In genomic region chr12:56158029-56158925, GRCh38 we compare ENCODE assay signal across 8 cellular contexts.
DNase-seq lines count a peak whose midpoint lies in the region; ATAC-seq and TF ChIP-seq lines count a peak whose summit lies in the region.

Gene MYL6, plus strand, starts transcription at chr12:56158359. Its CDS starts 43 bp downstream, at chr12:56158402.

- peak; percentile 98 for TF ChIP-seq POLR2A in erythroblast (IDR thresholded peaks at IDR 0.05; ENCODE audit: low read length)

- peak within 1 kb of the TSS; percentile 88 to 99 for H3K4me3 ChIP-seq in mucosa of rectum (ENCODE audit: low read length in 2 of 2)

- 0 out of 2 replicates have a peak, but pooled peaks have one; percentile 22 for TF ChIP-seq EP300 in Ishikawa (IDR thresholded peaks at IDR 0.05; ENCODE audit: borderline replicate concordance)

- H3K36me3 ChIP-seq in mucosa of rectum (ENCODE audit: control insufficient read depth in 2 of 2, insufficient read depth in 2 of 2, low read length in 2 of 2) = peaks cover 34 to 39% of the 10 kb centered on the region in 2 donors

- H3K9me3 ChIP-seq in mucosa of rectum (ENCODE audit: control insufficient read depth in 2 of 2, low read length in 2 of 2) = no peaks in the 10 kb centered on the region

- H3K4me1 ChIP-seq in mucosa of rectum (ENCODE audit: control insufficient read depth in 2 of 2, insufficient read depth in 2 of 2, low read length in 2 of 2) = peaks cover 21 to 25% of the 10 kb centered on the region in 2 donors

- no peaks in the 10 kb centered on the region for H3K27me3 ChIP-seq in mucosa of rectum (ENCODE audit: control insufficient read depth in 2 of 2, insufficient read depth in 2 of 2, low read length in 2 of 2)

- TF ChIP-seq RAD21 in Ishikawa (IDR thresholded peaks at IDR 0.05; ENCODE audit: low read depth) = no peak

- peak within 1 kb of the TSS; percentile 99 to 100 for H3K9ac ChIP-seq in mucosa of rectum (ENCODE audit: low read depth in 1 of 2, low read length in 2 of 2)

- DNase-seq in DMS 273 (lab: John Stamatoyannopoulos, UW; ENCODE audit: unreplicated experiment) (peak; percentile 98), OCI-M2 (lab: John Stamatoyannopoulos, UW; ENCODE audit: unreplicated experiment) (peak; percentile 67), activated T-cell treated with anti-CD3 and anti-CD28 coated beads for 48 hours (ENCODE audit: low read depth) (peak; percentile 80), erythroblast (lab: John Stamatoyannopoulos, UW) (peak; percentile 98)
- peak; percentile 93 for DNase-seq in stimulated activated CD8-positive, alpha-beta memory T cell treated with anti-CD3 and anti-CD28 coated beads, Interleukin-4, amount 100 ng/mL, for 48 hours

- H3K27ac ChIP-seq in mucosa of rectum (ENCODE audit: low read depth in 2 of 2, low read length in 2 of 2) = peak within 1 kb of the TSS; percentile 97 to 99

- ATAC-seq in GM21576 (IDR thresholded peaks at IDR 0.05; ENCODE audit: unreplicated experiment) = peak; percentile 80

TF ChIP-seq in Ishikawa, 13 proteins besides CTCF, POLR2A, EP300 and RAD21:
- peak; percentile 87 for TF ChIP-seq CREB1 (IDR thresholded peaks at IDR 0.05; ENCODE audit: low read depth)
- TF ChIP-seq, protein P1, sequence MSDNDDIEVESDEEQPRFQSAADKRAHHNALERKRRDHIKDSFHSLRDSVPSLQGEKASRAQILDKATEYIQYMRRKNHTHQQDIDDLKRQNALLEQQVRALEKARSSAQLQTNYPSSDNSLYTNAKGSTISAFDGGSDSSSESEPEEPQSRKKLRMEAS (IDR thresholded peaks at IDR 0.05) = no peak
- peak; percentile 55; the same call in 1 of the 2 replicates for TF ChIP-seq TCF12 (IDR thresholded peaks at IDR 0.05; ENCODE audit: low read depth)
- TF ChIP-seq CEBPB (IDR thresholded peaks at IDR 0.05) = peak; percentile 87
- peak; percentile 52; the same call in 1 of the 2 replicates for TF ChIP-seq TEAD4 (IDR thresholded peaks at IDR 0.05)
- peak; percentile 96 for TF ChIP-seq YY1 (IDR thresholded peaks at IDR 0.05; ENCODE audit: low read depth)
- TF ChIP-seq ZBTB7A (IDR thresholded peaks at IDR 0.05; ENCODE audit: low read depth) = 0 out of 2 replicates have a peak, but pooled peaks have one; percentile 25
- peak; percentile 96 for TF ChIP-seq TAF1 (IDR thresholded peaks at IDR 0.05; ENCODE audit: low read depth)
- TF ChIP-seq REST (IDR thresholded peaks at IDR 0.05; ENCODE audit: low read depth) = no peak
- TF ChIP-seq NFIC (IDR thresholded peaks at IDR 0.05) = no peak; the same call in 1 of the 2 replicates
- TF ChIP-seq FOXM1 (IDR thresholded peaks at IDR 0.05; ENCODE audit: borderline replicate concordance, low read depth) = no peak
- no peak for TF ChIP-seq USF1 (IDR thresholded peaks at IDR 0.05)
- no peak for TF ChIP-seq EGR1 (IDR thresholded peaks at IDR 0.05)
TF ChIP-seq in Ishikawa: peak in this region for 7.

Comparison
In these comparisons a context has a peak if more than half of its experiments do, and no peak if none do; other contexts are left out.
1. Peak in every context shown above with its lines: DNase-seq, ATAC-seq, H3K4me3 ChIP-seq and H3K27ac ChIP-seq.